In the genomic region with DNA sequence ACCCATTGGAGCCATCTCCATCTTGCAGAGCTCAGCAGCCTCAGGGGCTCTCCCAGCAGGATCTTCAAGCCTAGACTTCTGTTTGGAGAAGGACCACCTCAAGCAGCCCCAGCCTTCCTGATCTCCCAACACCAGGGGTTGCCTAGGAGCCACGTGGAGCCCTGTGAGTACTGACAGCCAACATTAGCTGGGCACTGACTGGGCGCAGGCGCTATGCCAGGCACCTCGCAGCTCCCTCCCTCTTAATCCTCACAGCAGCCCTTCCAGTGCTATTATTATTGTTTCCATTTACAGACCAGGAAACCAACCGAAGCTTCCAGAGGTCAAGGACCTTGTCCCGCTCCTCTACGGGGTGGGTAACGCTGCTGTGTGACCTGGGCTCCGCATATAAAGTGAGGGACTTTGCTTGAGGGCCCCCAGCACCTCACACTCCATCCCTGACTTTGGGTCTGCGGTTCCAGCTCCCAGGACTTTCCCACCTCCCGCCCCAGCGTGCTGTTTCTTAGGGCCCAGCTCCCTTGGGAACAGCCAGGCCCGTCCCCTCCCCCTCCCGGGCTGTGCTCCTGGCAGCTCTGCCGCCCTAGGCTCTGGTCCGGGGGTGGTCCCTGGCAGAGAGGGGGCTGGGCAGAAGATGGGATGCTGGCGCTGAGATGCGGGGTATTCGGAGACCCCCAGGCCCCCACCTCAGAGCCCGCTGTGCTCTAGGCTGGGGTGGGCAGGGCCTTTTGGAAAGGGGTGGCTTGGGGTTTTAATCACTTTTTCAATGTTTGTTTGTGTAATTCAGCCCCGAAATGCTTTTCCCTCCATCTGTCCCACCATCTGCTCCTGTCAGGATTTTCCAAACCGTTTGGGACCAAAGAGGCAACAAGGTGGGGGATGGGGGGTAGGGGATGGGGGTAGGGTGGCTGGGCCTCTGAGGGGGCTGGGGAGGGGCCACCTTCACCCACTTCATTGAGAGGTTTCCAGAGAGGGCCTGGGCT, we compare ENCODE assay signal across 17 cellular contexts. TPM values are rescaled to one million over a fixed set of nuclear protein-coding genes. Genes with fewer than 3 reads are reported as not detected.
A peak's percentile ranks its signal among the peaks of the same experiment; 100 is the strongest.
DNase-seq lines count a peak whose midpoint lies in the region; ATAC-seq, FAIRE-seq and TF ChIP-seq lines count a peak whose summit lies in the region.
"Had no signal": no experiment of that assay in that cellular context is flagged by ENCODE, and none has a peak within 500 bp of the region (broad histone marks: within the 10 kb centered on the region; RNA-seq: fewer than 3 reads in every experiment).

No MANE protein-coding gene starts in this region.

- no peaks in the 10 kb centered on the region for H3K9me3 ChIP-seq in OCI-LY7 (ENCODE audit: low read length)
- H3K9me3 ChIP-seq: neutrophil had no signal

- peak; percentile 87 for DNase-seq in D341Med (ENCODE audit: low spot score)
- peak; percentile 90 for DNase-seq in NCI-H1092 treated with DMSO at 0.1 percent for 48 hours (lab: John Stamatoyannopoulos, UW)
- peak; percentile 60 for DNase-seq in midbrain (lab: John Stamatoyannopoulos, UW)
- DNase-seq in frontal cortex (ENCODE audit: low spot score in 2 of 2) = no peak
- DNase-seq in NCI-H187 treated with DMSO at 0.1 percent for 48 hours (lab: John Stamatoyannopoulos, UW) = no peak
- DNase-seq in OCI-LY7 (ENCODE audit: low spot score) = no peak
- DNase-seq: activated CD8-positive, alpha-beta T cell treated with anti-CD3 and anti-CD28 coated beads, Interleukin-2, amount 10 ng/mL, durations not matched to agents 7 days and 5 days; effector CD8-positive, alpha-beta T cell; NCI-H1436 had no signal

- POLR2A ChIA-PET in OCI-LY7 (lab: Charles Lee) = no interaction called here

- TF ChIP-seq CTCF in brain (conservative IDR thresholded peaks at IDR 0.05) (no peak), OCI-LY7 (conservative IDR thresholded peaks at IDR 0.05; ENCODE audit: low read length) (no peak)

- H3K79me2 ChIP-seq in OCI-LY7 (ENCODE audit: insufficient read depth, low read depth, low read length) = no peaks in the 10 kb centered on the region

- peaks cover 0 to 11% (median 0%) of the 10 kb centered on the region in 5 experiments for H3K9me3 Mint-ChIP-seq in brain
- H3K9me3 Mint-ChIP-seq: mesothelial cell of epicardium; stimulated activated naive CD8-positive, alpha-beta T cell treated with anti-CD3 and anti-CD28 coated beads, Interleukin-15, Interleukin-2, amounts not matched to agents 100 ng/mL and 50 ng/mL, for 24 hours had no signal

- intact Hi-C loops in OCI-LY7 (cut with micrococcal nuclease; ENCODE audit: unreplicated experiment) = no loop called here

- no TSS peak for BruUV-seq in OCI-LY7 (replicated peaks; lab: Mats Ljungman, UMichigan)

- no peaks in the 10 kb centered on the region for H3K36me3 ChIP-seq in OCI-LY7 (ENCODE audit: insufficient read depth, low read length)
- H3K36me3 ChIP-seq: neutrophil had no signal

- no peaks in the 10 kb centered on the region for H3K36me3 Mint-ChIP-seq in brain
- H3K36me3 Mint-ChIP-seq: mesothelial cell of epicardium had no signal

- no peaks in the 10 kb centered on the region for H3K4me1 ChIP-seq in OCI-LY7 (ENCODE audit: insufficient read depth, low read length, poor library complexity, severe bottlenecking)

- no peak for FAIRE-seq in frontal cortex (lab: Jason Lieb, UNC)
- FAIRE-seq: H54, K562 had no signal

- CTCF ChIA-PET in OCI-LY7 (lab: Charles Lee; ENCODE audit: unreplicated experiment) = no interaction called here

- no peak for ATAC-seq in GM19452 (IDR thresholded peaks at IDR 0.05; ENCODE audit: unreplicated experiment)
- ATAC-seq: activated CD8-positive, alpha-beta T cell treated with anti-CD3 and anti-CD28 coated beads, Interleukin-2, amount 10 ng/mL, durations not matched to agents 7 days and 5 days; K562 had no signal

- H3K4me3 ChIP-seq in OCI-LY7 (ENCODE audit: low read depth, low read length, poor library complexity, severe bottlenecking) = no peak overlapping the region
- H3K4me3 ChIP-seq: K562, smooth muscle cell had no signal

- no peaks in the 10 kb centered on the region for H3K9me2 ChIP-seq in OCI-LY7 (ENCODE audit: insufficient read depth, low read length)

- no peak overlapping the region for H2AFZ ChIP-seq in OCI-LY7 (ENCODE audit: low read length)

- peaks cover 24% of the 10 kb centered on the region for H3K27me3 Mint-ChIP-seq in brain

- H3K27ac ChIP-seq in OCI-LY7 (ENCODE audit: low read depth, low read length, poor library complexity, severe bottlenecking) = no peak overlapping the region
- H3K27ac ChIP-seq: neutrophil had no signal

- H3K4me3 Mint-ChIP-seq in brain = peak overlapping the region in 2 of 5 experiments; percentile 28 to 35
- H3K4me3 Mint-ChIP-seq: activated CD8-positive, alpha-beta T cell treated with anti-CD3 and anti-CD28 coated beads, Interleukin-2, amount 10 ng/mL, durations not matched to agents 7 days and 5 days; mesothelial cell of epicardium; stimulated activated naive CD8-positive, alpha-beta T cell treated with anti-CD3 and anti-CD28 coated beads, Interleukin-15, Interleukin-2, amounts not matched to agents 100 ng/mL and 50 ng/mL, for 24 hours had no signal

- H3K4me2 ChIP-seq in OCI-LY7 (ENCODE audit: low read length) = no peak overlapping the region
- H3K4me2 ChIP-seq: smooth muscle cell had no signal

- H4K20me1 ChIP-seq in OCI-LY7 (ENCODE audit: insufficient read depth, low read length) = no peaks in the 10 kb centered on the region

- H3K4me1 Mint-ChIP-seq in brain = peaks cover 53% of the 10 kb centered on the region

- peak overlapping the region in 4 of 5 experiments; percentile 48 to 89 (median 62) for H3K27ac Mint-ChIP-seq in brain
- H3K27ac Mint-ChIP-seq: activated CD8-positive, alpha-beta T cell treated with anti-CD3 and anti-CD28 coated beads, Interleukin-2, amount 10 ng/mL, durations not matched to agents 7 days and 5 days; mesothelial cell of epicardium; stimulated activated naive CD8-positive, alpha-beta T cell treated with anti-CD3 and anti-CD28 coated beads, Interleukin-15, Interleukin-2, amounts not matched to agents 100 ng/mL and 50 ng/mL, for 24 hours had no signal

RNA-seq across cellular contexts. Expression of gene HPCA, which starts 4.1 kb away (rescaled TPM):
- polyA plus RNA-seq in brain (ENCODE audit: insufficient read depth, low read depth, low replicate concordance) = 75.9 TPM
- total RNA-seq in frontal cortex (21.6 TPM), OCI-LY7 (2022) (0.36 and 1.2 TPM in 2 replicates)
- 3.3 and 4.2 TPM in 2 replicates for total RNA-seq in OCI-LY7 (2014; rRNA removed; shearing (Covaris generic))
- total RNA-seq: activated CD8-positive, alpha-beta T cell treated with anti-CD3 and anti-CD28 coated beads, Interleukin-2, amount 10 ng/mL, durations not matched to agents 7 days and 5 days; K562; smooth muscle cell had no signal
- polyA plus RNA-seq: K562, smooth muscle cell had no signal

RNA-seq across cellular contexts. Expression of gene FNDC5, which starts 11.4 kb away (rescaled TPM):
- 20.8 TPM for polyA plus RNA-seq in brain (ENCODE audit: insufficient read depth, low read depth, low replicate concordance)
- 15.5 TPM for total RNA-seq in frontal cortex
- not detected in 2 replicates for total RNA-seq in OCI-LY7 (2014; rRNA removed; shearing (Covaris generic))
- total RNA-seq in OCI-LY7 (2022) = not detected in 2 replicates
- total RNA-seq: activated CD8-positive, alpha-beta T cell treated with anti-CD3 and anti-CD28 coated beads, Interleukin-2, amount 10 ng/mL, durations not matched to agents 7 days and 5 days; smooth muscle cell had no signal
- polyA plus RNA-seq: smooth muscle cell had no signal

RNA-seq across cellular contexts. Expression of gene TMEM54, which starts 19.0 kb away (rescaled TPM):
- 51.4 TPM for polyA plus RNA-seq in brain (ENCODE audit: insufficient read depth, low read depth, low replicate concordance)
- total RNA-seq in frontal cortex = 2.0 TPM
- 2.2 and 3.1 TPM in 2 replicates for total RNA-seq in OCI-LY7 (2014; rRNA removed; shearing (Covaris generic))
- 0.93 and 1.7 TPM in 2 replicates for total RNA-seq in OCI-LY7 (2022)
- total RNA-seq: activated CD8-positive, alpha-beta T cell treated with anti-CD3 and anti-CD28 coated beads, Interleukin-2, amount 10 ng/mL, durations not matched to agents 7 days and 5 days had no signal

Comparison
In these comparisons a context has a peak if more than half of its experiments do, and no peak if none do; other contexts are left out.
1. DNase-seq: peak in D341Med (single experiment), NCI-H1092 treated with DMSO at 0.1 percent for 48 hours (single experiment) and midbrain (single experiment); none in frontal cortex (0 of 2), NCI-H187 treated with DMSO at 0.1 percent for 48 hours (single experiment) and OCI-LY7 (single experiment).
2. RNA of gene FNDC5, which starts 11.4 kb away (total RNA-seq): 15.5 TPM in frontal cortex (single experiment); not detected in OCI-LY7; every median in the first group is over 10 times any median in the second.